In genomic region chr14:105476937-105477658, GRCh38 we compare ENCODE assay signal across 8 cellular contexts. TPM values are rescaled to one million over a fixed set of nuclear protein-coding genes. Genes with fewer than 3 reads are reported as not detected.
A peak's percentile ranks its signal among the peaks of the same experiment; 100 is the strongest.
DNase-seq lines count a peak whose midpoint lies in the region; ATAC-seq and TF ChIP-seq lines count a peak whose summit lies in the region.
"Had no signal": no experiment of that assay in that cellular context is flagged by ENCODE, and none has a peak within 500 bp of the region (broad histone marks: within the 10 kb centered on the region; RNA-seq: fewer than 3 reads in every experiment).

No MANE protein-coding gene starts in this region.

- no peaks in the 10 kb centered on the region for H3K36me3 ChIP-seq in kidney epithelial cell (ENCODE audit: control insufficient read depth, insufficient read depth, low read length)
- no peaks in the 10 kb centered on the region for H3K36me3 ChIP-seq in upper lobe of right lung

- peak overlapping the region in 2 of 7 donors; percentile 48 to 69 for H3K27ac Mint-ChIP-seq in CD14-positive monocyte
- H3K27ac Mint-ChIP-seq: activated naive CD4-positive, alpha-beta T cell treated with anti-CD3 and anti-CD28 coated beads, Interleukin-2, amount 50 U/mL, for 72 hours had no signal

- H3K27me3 ChIP-seq in kidney epithelial cell (ENCODE audit: control insufficient read depth, insufficient read depth, low read length) = no peaks in the 10 kb centered on the region
- peaks cover 12% of the 10 kb centered on the region for H3K27me3 ChIP-seq in upper lobe of right lung

- H3K4me3 ChIP-seq in kidney epithelial cell (ENCODE audit: low read depth, low read length) = peak overlapping the region; percentile 86
- H3K4me3 ChIP-seq in upper lobe of right lung = peak overlapping the region; percentile 66

- no peak for TF ChIP-seq CTCF in kidney epithelial cell (IDR thresholded peaks at IDR 0.05; ENCODE audit: insufficient read depth, low read length, poor library complexity, severe bottlenecking)
- no peak for TF ChIP-seq CTCF in upper lobe of right lung (IDR thresholded peaks at IDR 0.05)
- TF ChIP-seq CTCF in CD14-positive monocyte (IDR thresholded peaks at IDR 0.05) = no peak

- H3K9me3 Mint-ChIP-seq in activated T-cell treated with anti-CD3 and anti-CD28 coated beads, Interleukin-2, amount 50 U/mL, for 4 hours = no peaks in the 10 kb centered on the region
- peaks cover 5 to 23% (median 13%) of the 10 kb centered on the region in 7 donors for H3K9me3 Mint-ChIP-seq in CD14-positive monocyte
- H3K9me3 Mint-ChIP-seq: activated naive CD4-positive, alpha-beta T cell treated with anti-CD3 and anti-CD28 coated beads, Interleukin-2, amount 50 U/mL, for 72 hours had no signal

- no peaks in the 10 kb centered on the region for H3K36me3 Mint-ChIP-seq in activated T-cell treated with anti-CD3 and anti-CD28 coated beads, Interleukin-2, amount 50 U/mL, for 4 hours (ENCODE audit: insufficient read depth)
- peaks cover 0 to 4% of the 10 kb centered on the region in 2 donors for H3K36me3 Mint-ChIP-seq in CD14-positive monocyte

- H3K27ac ChIP-seq in upper lobe of right lung = peak overlapping the region; percentile 93

- peaks cover 50% of the 10 kb centered on the region for H3K4me1 ChIP-seq in upper lobe of right lung

- H3K4me1 Mint-ChIP-seq in activated T-cell treated with anti-CD3 and anti-CD28 coated beads, Interleukin-2, amount 50 U/mL, for 4 hours (ENCODE audit: low read depth) = peaks cover 37% of the 10 kb centered on the region
- H3K4me1 Mint-ChIP-seq in CD14-positive monocyte = peaks cover 36% of the 10 kb centered on the region

- intact Hi-C loops in upper lobe of right lung (cut with DNase I) = no loop called here
- intact Hi-C loops in CD14-positive monocyte (cut with micrococcal nuclease) = no loop called here

- ATAC-seq in activated T-cell treated with anti-CD3 and anti-CD28 coated beads, Interleukin-2, amount 50 U/mL, for 4 hours = no peak
- ATAC-seq in upper lobe of right lung = no peak
- ATAC-seq in GM18511 (IDR thresholded peaks at IDR 0.05; ENCODE audit: unreplicated experiment) = no peak
- ATAC-seq: activated naive CD4-positive, alpha-beta T cell treated with anti-CD3 and anti-CD28 coated beads, Interleukin-2, amount 50 U/mL, for 72 hours had no signal

- H3K4me3 Mint-ChIP-seq in activated T-cell treated with anti-CD3 and anti-CD28 coated beads, Interleukin-2, amount 50 U/mL, for 4 hours = peak overlapping the region; percentile 38
- peak overlapping the region in 1 of 2 donors; percentile 78 for H3K4me3 Mint-ChIP-seq in CD14-positive monocyte

- no peak for DNase-seq in activated T-cell treated with anti-CD3 and anti-CD28 coated beads, Interleukin-2, amount 50 U/mL, for 4 hours
- DNase-seq in activated T-cell treated with anti-CD3 and anti-CD28 coated beads, Interleukin-2, amount 50 U/mL, for 1 hour = no peak
- DNase-seq in kidney epithelial cell (ENCODE audit: low read depth) = no peak
- no peak for DNase-seq in upper lobe of right lung
- no peak for DNase-seq in CD14-positive monocyte (ENCODE audit: low spot score)
- DNase-seq: NCI-H226 had no signal

- H3K9me3 ChIP-seq in upper lobe of right lung = no peaks in the 10 kb centered on the region

- H3K27me3 Mint-ChIP-seq in activated T-cell treated with anti-CD3 and anti-CD28 coated beads, Interleukin-2, amount 50 U/mL, for 4 hours (ENCODE audit: low read depth) = no peaks in the 10 kb centered on the region
- peaks cover 47 to 84% (median 58%) of the 10 kb centered on the region in 3 donors for H3K27me3 Mint-ChIP-seq in CD14-positive monocyte (ENCODE audit: low read depth in 3 of 3)

RNA-seq across cellular contexts. Expression of gene CRIP2, which starts 2.5 kb away (rescaled TPM):
- total RNA-seq in activated T-cell treated with anti-CD3 and anti-CD28 coated beads, Interleukin-2, amount 50 U/mL, for 4 hours = 1 to 10 TPM in 1 of 3 donors, under 1 TPM in 2; 0.90 to 1.4 (median 0.91) TPM
- total RNA-seq in kidney epithelial cell (101 and 128 TPM in 2 replicates), upper lobe of right lung (191 TPM)
- polyA plus RNA-seq in CD14-positive monocyte = 1 to 10 TPM; 2.1 to 3.3 TPM

RNA-seq across cellular contexts. Expression of gene CRIP1, which starts 9.6 kb away (rescaled TPM):
- total RNA-seq in activated T-cell treated with anti-CD3 and anti-CD28 coated beads, Interleukin-2, amount 50 U/mL, for 4 hours = 10 to 100 TPM; 24.9 to 43.9 (median 33.5) TPM
- total RNA-seq in kidney epithelial cell (2.0 and 11.1 TPM in 2 replicates), upper lobe of right lung (96.2 TPM)
- polyA plus RNA-seq in CD14-positive monocyte = 1,000 to 10,000 TPM; 1,032 to 2,084 TPM

RNA-seq across cellular contexts. Expression of gene TEDC1, which starts 13.9 kb away (rescaled TPM):
- total RNA-seq in activated T-cell treated with anti-CD3 and anti-CD28 coated beads, Interleukin-2, amount 50 U/mL, for 4 hours = 10 to 100 TPM; 53.7 to 58.7 (median 57.8) TPM
- total RNA-seq in kidney epithelial cell (7.1 and 7.5 TPM in 2 replicates), upper lobe of right lung (7.9 TPM)
- 1 to 10 TPM; 7.8 to 9.0 TPM for polyA plus RNA-seq in CD14-positive monocyte

RNA-seq across cellular contexts. Expression of gene TMEM121, which starts 49.3 kb away (rescaled TPM):
- 10 to 100 TPM; 14.4 to 24.6 (median 19.5) TPM for total RNA-seq in activated T-cell treated with anti-CD3 and anti-CD28 coated beads, Interleukin-2, amount 50 U/mL, for 4 hours
- 10.1 and 13.4 TPM in 2 replicates for total RNA-seq in kidney epithelial cell
- total RNA-seq in upper lobe of right lung = 1.5 TPM
- polyA plus RNA-seq in CD14-positive monocyte = under 1 TPM in 1 of 2 donors, not detected in 1; 0.11 TPM

RNA-seq across cellular contexts. Expression of gene MTA1, which starts 57.5 kb away (rescaled TPM):
- 100 to 1,000 TPM; 154 to 166 (median 154) TPM for total RNA-seq in activated T-cell treated with anti-CD3 and anti-CD28 coated beads, Interleukin-2, amount 50 U/mL, for 4 hours
- 68.3 and 75.0 TPM in 2 replicates for total RNA-seq in kidney epithelial cell
- 74.8 TPM for total RNA-seq in upper lobe of right lung
- polyA plus RNA-seq in CD14-positive monocyte = 1 to 10 TPM in 1 of 2 donors, under 1 TPM in 1; 0.91 to 2.0 TPM

Comparison
In these comparisons a context has a peak if more than half of its experiments do, and no peak if none do; other contexts are left out.
1. RNA of gene CRIP2, which starts 2.5 kb away (total RNA-seq): 191 TPM in upper lobe of right lung (single experiment) and 101 to 128 TPM in kidney epithelial cell; 0.90 to 1.4 TPM in activated T-cell treated with anti-CD3 and anti-CD28 coated beads, Interleukin-2, amount 50 U/mL, for 4 hours; every median in the first group is over 10 times any median in the second.